In genomic region chr2:194382221-194382620, GRCh38 we compare ENCODE assay signal across 11 cellular contexts.
"Had no signal": no experiment of that assay in that cellular context is flagged by ENCODE, and none has a peak within 500 bp of the region (broad histone marks: within the 10 kb centered on the region; RNA-seq: fewer than 3 reads in every experiment).

No MANE protein-coding gene starts in this region.

- H3K4me1 ChIP-seq: HAP-1 had no signal

- DNase-seq: GM23248, GOT3, H7, H9, HCEC 1CT, HFFc6 had no signal

- H3K4me3 ChIP-seq: GM23248, GM23338, HAP-1 had no signal

- H3K27ac ChIP-seq: GM23248 had no signal

- ATAC-seq: GM23338, HCT116 had no signal

- H3K36me3 ChIP-seq: HAP-1 had no signal

- H2AFZ ChIP-seq: GM23248, GM23338 had no signal

- FAIRE-seq: H1, H54 had no signal

- H3K9me3 ChIP-seq: HAP-1 had no signal

- H3K4me2 ChIP-seq: GM23338 had no signal

- H3K9ac ChIP-seq: GM23248 had no signal
